Comparison of ENCODE assay signal across 22 cellular contexts in the genomic region with DNA sequence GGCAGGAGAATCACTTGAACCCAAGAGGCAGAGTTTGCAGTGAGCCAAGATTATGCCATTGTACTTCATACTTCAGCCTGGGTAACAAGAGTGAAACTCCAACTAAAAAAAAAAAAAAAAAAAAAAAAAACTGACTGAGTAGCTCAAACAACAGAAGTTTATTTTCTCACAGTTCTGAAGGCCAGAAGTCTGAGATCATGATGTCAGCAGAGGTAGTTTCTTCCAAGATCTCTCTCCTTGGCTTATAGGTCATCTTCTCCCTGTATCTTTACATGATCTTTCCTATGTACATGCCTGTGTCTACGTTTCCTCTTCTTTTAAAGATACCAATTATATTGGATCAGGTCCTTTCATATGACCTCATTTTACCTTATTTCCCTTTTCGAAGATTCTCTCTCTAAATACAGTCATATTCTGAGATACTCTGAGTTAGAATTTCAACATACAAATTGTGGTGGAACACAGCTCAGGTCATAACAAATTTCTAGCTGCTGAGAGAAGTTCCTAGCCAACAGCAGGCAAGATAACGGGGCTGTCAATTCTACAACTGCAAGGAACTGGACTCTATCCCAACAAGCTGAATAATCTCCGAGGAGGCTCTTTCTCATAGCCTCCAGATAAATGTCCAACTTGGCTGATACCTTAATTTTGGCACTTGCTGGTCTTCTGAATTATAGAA.
A peak's percentile ranks its signal among the peaks of the same experiment; 100 is the strongest.
DNase-seq lines count a peak whose midpoint lies in the region; ATAC-seq and TF ChIP-seq lines count a peak whose summit lies in the region.
"Had no signal": no experiment of that assay in that cellular context is flagged by ENCODE, and none has a peak within 500 bp of the region (broad histone marks: within the 10 kb centered on the region; RNA-seq: fewer than 3 reads in every experiment).

No MANE protein-coding gene starts in this region.

- no peak for TF ChIP-seq POLR2A in transverse colon (IDR thresholded peaks at IDR 0.05)

- no peaks in the 10 kb centered on the region for H3K27me3 ChIP-seq in right cardiac atrium (ENCODE audit: control insufficient read depth, insufficient read depth)
- no peaks in the 10 kb centered on the region for H3K27me3 ChIP-seq in aorta (ENCODE audit: control insufficient read depth in 1 of 2, insufficient read depth in 2 of 2, low read length in 1 of 2)
- H3K27me3 ChIP-seq in transverse colon, result no peaks in the 10 kb centered on the region
- H3K27me3 ChIP-seq: BLaER1 treated with 17β-estradiol and CSF1 and Interleukin-3, amounts not matched to agents 10 nM and 100 nM had no signal

- no peaks in the 10 kb centered on the region for H3K4me1 ChIP-seq in right cardiac atrium (ENCODE audit: control insufficient read depth, insufficient read depth, low read length)
- peaks cover 0 to 2% of the 10 kb centered on the region in 2 donors for H3K4me1 ChIP-seq in aorta (ENCODE audit: control insufficient read depth in 1 of 2, insufficient read depth in 2 of 2, low read length in 2 of 2)
- no peaks in the 10 kb centered on the region for H3K4me1 ChIP-seq in transverse colon
- H3K4me1 ChIP-seq: BLaER1 treated with 17β-estradiol and CSF1 and Interleukin-3, amounts not matched to agents 10 nM and 100 nM had no signal

- H3K27ac ChIP-seq in right cardiac atrium (ENCODE audit: low read length) (no peak overlapping the region), aorta (ENCODE audit: low read depth in 1 of 2, low read length in 2 of 2) (no peak overlapping the region), transverse colon (no peak overlapping the region)
- H3K27ac ChIP-seq: 22Rv1; BLaER1 treated with 17β-estradiol and CSF1 and Interleukin-3, amounts not matched to agents 10 nM and 100 nM had no signal

- no peaks in the 10 kb centered on the region for H3K9me3 ChIP-seq in right cardiac atrium (ENCODE audit: control insufficient read depth, low read length)
- H3K9me3 ChIP-seq in aorta (ENCODE audit: control insufficient read depth, low read length), result no peaks in the 10 kb centered on the region
- H3K9me3 ChIP-seq in transverse colon, result no peaks in the 10 kb centered on the region
- H3K9me3 ChIP-seq: BLaER1 treated with 17β-estradiol and CSF1 and Interleukin-3, amounts not matched to agents 10 nM and 100 nM had no signal

- ATAC-seq in Right ventricle myocardium inferior, result peak; percentile 91
- ATAC-seq in right cardiac atrium, result peak; percentile 83 to 93
- peak; percentile 67 for ATAC-seq in aorta (ENCODE audit: low FRiP score)
- ATAC-seq in GM21723 (IDR thresholded peaks at IDR 0.05; ENCODE audit: unreplicated experiment), result no peak
- ATAC-seq: GM12878, K562, PC-3 had no signal

- H3K4me3 ChIP-seq in fibroblast of villous mesenchyme (ENCODE audit: low read depth, low read length) (no peak overlapping the region), right cardiac atrium (ENCODE audit: low read length) (no peak overlapping the region), aorta (ENCODE audit: low read length in 2 of 2) (no peak overlapping the region), transverse colon (no peak overlapping the region)
- H3K4me3 ChIP-seq: BLaER1 treated with 17β-estradiol and CSF1 and Interleukin-3, amounts not matched to agents 10 nM and 100 nM; GM12878; K562 had no signal

- WGBS in right cardiac atrium, result 36% methylated on average over 4 of the region's 4 CpGs
- 49 to 52% methylated on average over 4 of the region's 4 CpGs for WGBS in aorta, 2 donors
- 66 to 78% methylated on average over 3 to 4 of the region's 4 CpGs for WGBS in transverse colon (ENCODE audit: low coverage in 1 of 2), 2 donors

- no peak for TF ChIP-seq CTCF in fibroblast of villous mesenchyme (IDR thresholded peaks at IDR 0.05; ENCODE audit: insufficient read depth, low read depth, low read length)
- no peak for TF ChIP-seq CTCF in transverse colon (IDR thresholded peaks at IDR 0.05)

- intact Hi-C loops in Right ventricle myocardium inferior (cut with DNase I) (no loop called here), cardiac septum (cut with DNase I) (no loop called here), right cardiac atrium (cut with DNase I) (no loop called here), aorta (cut with DNase I) (no loop called here), transverse colon (cut with DNase I; ENCODE audit: low total_unique reads) (no loop called here)

- H3K36me3 ChIP-seq in aorta (ENCODE audit: control insufficient read depth in 1 of 2, insufficient read depth in 2 of 2, low read length in 1 of 2), result no peaks in the 10 kb centered on the region
- H3K36me3 ChIP-seq in transverse colon, result no peaks in the 10 kb centered on the region
- H3K36me3 ChIP-seq: BLaER1 treated with 17β-estradiol and CSF1 and Interleukin-3, amounts not matched to agents 10 nM and 100 nM had no signal

- in situ Hi-C loops in transverse colon (cut with MboI; ENCODE audit: low pct_ligation_motif_present in 1 of 4, low pct_unique_long_range_greater_than_20kb in 1 of 4, low sequenced_read_pairs in 3 of 4), result no loop called here

- TF ChIP-seq EP300 in transverse colon (IDR thresholded peaks at IDR 0.05; ENCODE audit: low read depth), result no peak

- DNase-seq in Right ventricle myocardium inferior (ENCODE audit: missing footprints) (no peak), cardiac septum (ENCODE audit: low spot score) (no peak), fibroblast of villous mesenchyme (ENCODE audit: low read depth) (peak; percentile 11), right cardiac atrium (peak in 2 of 3 donors; percentile 11 to 42), aorta (no peak), transverse colon (no peak), NCI-H82 treated with DMSO at 0.1 percent for 48 hours (lab: John Stamatoyannopoulos, UW; ENCODE audit: unreplicated experiment) (no peak)
- DNase-seq: CD8-positive, alpha-beta memory T cell; DMS79 treated with DMSO at 0.1 percent for 48 hours; GOT3; MV-4-11; NCI-H1417 treated with DMSO at 0.1 percent for 48 hours; NCI-H1930; NCI-H2171; NCI-H446 treated with DMSO at 0.1 percent for 48 hours; NCI-H748 treated with DMSO at 0.1 percent for 48 hours; PC-3 had no signal

Comparison
In these comparisons a context has a peak if more than half of its experiments do, and no peak if none do; other contexts are left out.
1. DNase-seq: peak in fibroblast of villous mesenchyme (single experiment) and right cardiac atrium (2 of 3); none in Right ventricle myocardium inferior (single experiment), cardiac septum (single experiment), aorta (0 of 2), transverse colon (single experiment) and NCI-H82 treated with DMSO at 0.1 percent for 48 hours (single experiment).